34 cellular contexts compared by ENCODE assay signal in genomic region chr3:42180901-42181300, GRCh38.
DNase-seq lines count a peak whose midpoint lies in the region; ATAC-seq and TF ChIP-seq lines count a peak whose summit lies in the region.
"Had no signal": no experiment of that assay in that cellular context is flagged by ENCODE, and none has a peak within 500 bp of the region (broad histone marks: within the 10 kb centered on the region; RNA-seq: fewer than 3 reads in every experiment).

No MANE protein-coding gene starts in this region.

- TF ChIP-seq CTCF in breast epithelium (IDR thresholded peaks at IDR 0.05) (no peak), MCF 10A (IDR thresholded peaks at IDR 0.05; ENCODE audit: unreplicated experiment) (no peak), mucosa of descending colon (IDR thresholded peaks at IDR 0.05) (no peak), transverse colon (IDR thresholded peaks at IDR 0.05) (no peak), glutamatergic neuron (IDR thresholded peaks at IDR 0.05; ENCODE audit: partially characterized antibody, unreplicated experiment) (no peak), ovary (IDR thresholded peaks at IDR 0.05) (no peak)

- POLR2A ChIA-PET in MCF 10A (lab: Yijun Ruan, JAX), result interaction anchor here (1.3 kb wide), 1 partner anchor 60 kb away, joined by 3 read pairs; no protein-coding TSS in a partner anchor

- H3K4me1 Mint-ChIP-seq in MCF 10A (ENCODE audit: insufficient read depth, unreplicated experiment) (peaks cover 17% of the 10 kb centered on the region), glutamatergic neuron (ENCODE audit: low read depth, unreplicated experiment) (peaks cover 24% of the 10 kb centered on the region)
- no peaks in the 10 kb centered on the region for H3K4me1 Mint-ChIP-seq in central memory CD8-positive, alpha-beta T cell

- TF ChIP-seq EP300 in transverse colon (IDR thresholded peaks at IDR 0.05; ENCODE audit: low read depth) (no peak), ovary (IDR thresholded peaks at IDR 0.05) (no peak)

- peak in 1 of 2 donors; percentile 73 for DNase-seq in breast epithelium (ENCODE audit: low spot score in 2 of 2)
- DNase-seq in MCF 10A (ENCODE audit: unreplicated experiment), result no peak
- no peak for DNase-seq in central memory CD8-positive, alpha-beta T cell (ENCODE audit: low spot score in 2 of 2)
- DNase-seq in mucosa of descending colon, result peak in 2 of 3 donors; percentile 44 to 51
- peak; percentile 54 for DNase-seq in transverse colon
- no peak for DNase-seq in glutamatergic neuron
- DNase-seq in ovary, result no peak
- DNase-seq in GF-D8 (lab: John Stamatoyannopoulos, UW), result no peak
- DNase-seq: 8988T; activated CD4-positive, alpha-beta T cell treated with anti-CD3 and anti-CD28 coated beads, Interleukin-2, amount 50 U/mL, for 1 hour; activated CD4-positive, CD25-positive, alpha-beta regulatory T cell; activated T-cell treated with anti-CD3 and anti-CD28 coated beads, Interleukin-2, amount 50 U/mL, for 24 hours; cortex of kidney; DMS79; esophagus squamous epithelium; foreskin keratinocyte; HFFc6; KBM-7; MG63; NCI-H1105 treated with DMSO at 0.1 percent for 48 hours; NCI-H1930; NCI-H2171 treated with DMSO at 0.1 percent for 48 hours; NCI-H524 treated with DMSO at 0.1 percent for 48 hours; Right ventricle myocardium superior; stimulated activated CD4-positive, alpha-beta T cell treated with anti-CD3 and anti-CD28 coated beads, Interleukin-4, amount 100 ng/mL, for 24 hours; substantia nigra; T-helper 17 cell had no signal

- no peak overlapping the region for H3K27ac Mint-ChIP-seq in MCF 10A (ENCODE audit: low read depth, unreplicated experiment)
- H3K27ac Mint-ChIP-seq in central memory CD8-positive, alpha-beta T cell (ENCODE audit: low read depth), result peak overlapping the region; percentile 41
- no peak overlapping the region for H3K27ac Mint-ChIP-seq in glutamatergic neuron (ENCODE audit: unreplicated experiment)
- H3K27ac Mint-ChIP-seq: activated T-cell treated with anti-CD3 and anti-CD28 coated beads, Interleukin-2, amount 50 U/mL, for 24 hours; HFFc6 had no signal

- ATAC-seq in central memory CD8-positive, alpha-beta T cell (replicated peaks; ENCODE audit: extremely low read depth, poor library complexity, severe bottlenecking), result no peak
- ATAC-seq in mucosa of descending colon, result peak; percentile 81
- ATAC-seq: foreskin keratinocyte, sciatic nerve, SK-N-SH treated with all-trans-retinoic acid at 6 μM for 48 hours, T-helper 17 cell had no signal

- intact Hi-C loops in breast epithelium (cut with DNase I; ENCODE audit: low total_unique reads), result no loop called here
- intact Hi-C loops in MCF 10A (cut with micrococcal nuclease), result no loop called here
- intact Hi-C loops in mucosa of descending colon (cut with DNase I, micrococcal nuclease), result no loop called here
- intact Hi-C loops in transverse colon (cut with DNase I; ENCODE audit: low total_unique reads), result loop anchor here (10.0 kb wide), 1 partner anchor 66 kb away; no protein-coding TSS in a partner anchor
- intact Hi-C loops in ovary (cut with DNase I), result no loop called here

- H3K4me3 ChIP-seq in breast epithelium (no peak overlapping the region), mucosa of descending colon (no peak overlapping the region), transverse colon (no peak overlapping the region), ovary (no peak overlapping the region)
- H3K4me3 ChIP-seq: ascending aorta, cardiac muscle cell, esophagus squamous epithelium, lung, MG63 had no signal

- CTCF ChIA-PET in MCF 10A (lab: Yijun Ruan, JAX), result interaction anchor here (0.6 to 5.0 kb wide), 5 partner anchors 10 to 64 kb away, joined by 3 to 36 read pairs (median 5); no protein-coding TSS in a partner anchor

- H3K27me3 Mint-ChIP-seq in MCF 10A (ENCODE audit: insufficient read depth, unreplicated experiment) (no peaks in the 10 kb centered on the region), glutamatergic neuron (ENCODE audit: unreplicated experiment) (peaks cover 7% of the 10 kb centered on the region)
- no peaks in the 10 kb centered on the region for H3K27me3 Mint-ChIP-seq in central memory CD8-positive, alpha-beta T cell
- H3K27me3 Mint-ChIP-seq: activated T-cell treated with anti-CD3 and anti-CD28 coated beads, Interleukin-2, amount 50 U/mL, for 24 hours; T-helper 17 cell had no signal

- H3K36me3 ChIP-seq in breast epithelium (no peaks in the 10 kb centered on the region), mucosa of descending colon (ENCODE audit: low read depth) (no peaks in the 10 kb centered on the region), transverse colon (peaks cover 0 to 8% (median 4%) of the 10 kb centered on the region in 4 donors), ovary (no peaks in the 10 kb centered on the region)
- H3K36me3 ChIP-seq: cardiac muscle cell, MG63 had no signal

- H3K27me3 ChIP-seq in breast epithelium (no peaks in the 10 kb centered on the region), transverse colon (no peaks in the 10 kb centered on the region), ovary (no peaks in the 10 kb centered on the region)
- H3K27me3 ChIP-seq: ascending aorta, cardiac muscle cell, esophagus squamous epithelium, foreskin keratinocyte, MG63 had no signal

- H3K4me1 ChIP-seq in breast epithelium, result peaks cover 0 to 17% of the 10 kb centered on the region in 2 donors
- H3K4me1 ChIP-seq in mucosa of descending colon (ENCODE audit: low read depth), result peaks cover 9% of the 10 kb centered on the region
- peaks cover 13 to 38% (median 26%) of the 10 kb centered on the region in 4 donors for H3K4me1 ChIP-seq in transverse colon
- H3K4me1 ChIP-seq in ovary (ENCODE audit: insufficient read depth), result peaks cover 8% of the 10 kb centered on the region

- H3K9me3 Mint-ChIP-seq in MCF 10A (ENCODE audit: unreplicated experiment), result no peaks in the 10 kb centered on the region
- no peaks in the 10 kb centered on the region for H3K9me3 Mint-ChIP-seq in central memory CD8-positive, alpha-beta T cell
- peaks cover 25% of the 10 kb centered on the region for H3K9me3 Mint-ChIP-seq in glutamatergic neuron (ENCODE audit: unreplicated experiment)
- H3K9me3 Mint-ChIP-seq: activated T-cell treated with anti-CD3 and anti-CD28 coated beads, Interleukin-2, amount 50 U/mL, for 24 hours; HFFc6; neural crest cell had no signal

- no TSS peak for BruUV-seq in MCF 10A (replicated peaks; lab: Mats Ljungman, UMichigan)

- H3K36me3 Mint-ChIP-seq in MCF 10A (ENCODE audit: insufficient read depth, unreplicated experiment) (peaks cover 41% of the 10 kb centered on the region), glutamatergic neuron (ENCODE audit: unreplicated experiment) (no peaks in the 10 kb centered on the region)
- peaks cover 8% of the 10 kb centered on the region for H3K36me3 Mint-ChIP-seq in central memory CD8-positive, alpha-beta T cell (ENCODE audit: insufficient read depth)

- H3K4me3 Mint-ChIP-seq in MCF 10A (ENCODE audit: unreplicated experiment) (no peak overlapping the region), glutamatergic neuron (ENCODE audit: unreplicated experiment) (no peak overlapping the region)
- no peak overlapping the region for H3K4me3 Mint-ChIP-seq in central memory CD8-positive, alpha-beta T cell
- H3K4me3 Mint-ChIP-seq: activated T-cell treated with anti-CD3 and anti-CD28 coated beads, Interleukin-2, amount 50 U/mL, for 24 hours; HFFc6; neural crest cell; T-helper 17 cell had no signal

- H3K9me3 ChIP-seq in breast epithelium, result no peaks in the 10 kb centered on the region
- no peaks in the 10 kb centered on the region for H3K9me3 ChIP-seq in mucosa of descending colon
- H3K9me3 ChIP-seq in transverse colon, result no peaks in the 10 kb centered on the region
- no peaks in the 10 kb centered on the region for H3K9me3 ChIP-seq in ovary
- H3K9me3 ChIP-seq: ascending aorta, esophagus squamous epithelium, MG63 had no signal

- TF ChIP-seq POLR2A in breast epithelium (IDR thresholded peaks at IDR 0.05), result no peak
- no peak for TF ChIP-seq POLR2A in transverse colon (IDR thresholded peaks at IDR 0.05)
- TF ChIP-seq POLR2A in ovary (IDR thresholded peaks at IDR 0.05), result no peak

- in situ Hi-C loops in transverse colon (cut with MboI; ENCODE audit: low pct_ligation_motif_present in 1 of 4, low pct_unique_long_range_greater_than_20kb in 1 of 4, low sequenced_read_pairs in 3 of 4), result loop anchor here in 1 of 4 donors (10.0 kb wide), 1 partner anchor 286 kb away; no protein-coding TSS in a partner anchor

- 66 to 72% methylated on average over 5 to 8 of the region's 8 CpGs for WGBS in transverse colon (ENCODE audit: low coverage in 1 of 2), 2 donors
- 95 to 97% (median 97%) methylated on average over 8 of the region's 8 CpGs for WGBS in ovary, 3 donors

- H3K27ac ChIP-seq in breast epithelium (peak overlapping the region; percentile 81 to 89), transverse colon (peak overlapping the region; percentile 75 to 89 (median 82)), ovary (no peak overlapping the region)
- H3K27ac ChIP-seq: ascending aorta, C4-2B, cardiac muscle cell, foreskin keratinocyte had no signal

Comparison
In these comparisons a context has a peak if more than half of its experiments do, and no peak if none do; other contexts are left out.
1. DNase-seq: peak in mucosa of descending colon (2 of 3) and transverse colon (single experiment); none in MCF 10A (single experiment), central memory CD8-positive, alpha-beta T cell (0 of 2), glutamatergic neuron (single experiment), ovary (0 of 5) and GF-D8 (single experiment).
2. H3K27ac ChIP-seq: peak in breast epithelium (2 of 2) and transverse colon (4 of 4); none in ovary (0 of 2).